Comparison of ENCODE assay signal across 25 cellular contexts in genomic region chr2:238946586-238947242, GRCh38.
DNase-seq lines count a peak whose midpoint lies in the region; ATAC-seq, FAIRE-seq and TF ChIP-seq lines count a peak whose summit lies in the region.
"Had no signal": no experiment of that assay in that cellular context is flagged by ENCODE, and none has a peak within 500 bp of the region (broad histone marks: within the 10 kb centered on the region; RNA-seq: fewer than 3 reads in every experiment).

No MANE protein-coding gene starts in this region.

- H3K36me3 ChIP-seq in BLaER1 treated with 17β-estradiol and CSF1 and Interleukin-3, amounts not matched to agents 10 nM and 100 nM, result no peaks in the 10 kb centered on the region
- H3K36me3 ChIP-seq in bronchial epithelial cell (ENCODE audit: control insufficient read depth, insufficient read depth, low read length) (no peaks in the 10 kb centered on the region), neuronal stem cell (replicated peaks in 1 of 2; ENCODE audit: control insufficient read depth in 2 of 2, insufficient read depth in 2 of 2, low read length in 2 of 2) (no peaks in the 10 kb centered on the region), lower lobe of right lung (no peaks in the 10 kb centered on the region), WERI-Rb-1 (no peaks in the 10 kb centered on the region)
- H3K36me3 ChIP-seq: Peyer's patch, thoracic aorta had no signal

- ATAC-seq in HG03280 (IDR thresholded peaks at IDR 0.05; ENCODE audit: unreplicated experiment) (no peak), lower lobe of right lung (no peak)

- no peaks in the 10 kb centered on the region for H3K79me1 ChIP-seq in neuronal stem cell (ENCODE audit: low read depth, low read length)

- peak overlapping the region; percentile 76 for H2AK5ac ChIP-seq in neuronal stem cell (ENCODE audit: low read depth, low read length)

- H4K20me1 ChIP-seq in BLaER1 treated with 17β-estradiol and CSF1 and Interleukin-3, amounts not matched to agents 10 nM and 100 nM, result peaks cover 0 to 34% (median 13%) of the 10 kb centered on the region in 11 experiments; a peak in 15 of 22 replicates

- H3K27me3 ChIP-seq in BLaER1 treated with 17β-estradiol and CSF1 and Interleukin-3, amounts not matched to agents 10 nM and 100 nM, result peaks cover 3 to 73% (median 29%) of the 10 kb centered on the region in 11 experiments; a peak in 15 of 22 replicates
- no peaks in the 10 kb centered on the region for H3K27me3 ChIP-seq in bronchial epithelial cell (ENCODE audit: control insufficient read depth, insufficient read depth, low read length)
- H3K27me3 ChIP-seq in neuronal stem cell (ENCODE audit: control insufficient read depth in 3 of 3, insufficient read depth in 3 of 3, low read depth in 1 of 3, low read length in 3 of 3), result peaks cover 0 to 5% (median 0%) of the 10 kb centered on the region in 3 experiments
- H3K27me3 ChIP-seq in lower lobe of right lung (ENCODE audit: low read depth), result no peaks in the 10 kb centered on the region
- peaks cover 88% of the 10 kb centered on the region for H3K27me3 ChIP-seq in WERI-Rb-1 (ENCODE audit: insufficient read depth, low read depth, severe bottlenecking)
- H3K27me3 ChIP-seq: Peyer's patch had no signal

- peak; percentile 13 for FAIRE-seq in bronchial epithelial cell (lab: Jason Lieb, UNC)

- H4K91ac ChIP-seq in neuronal stem cell (ENCODE audit: low read depth, low read length, poor library complexity), result no peak overlapping the region

- intact Hi-C loops in lower lobe of right lung (cut with DNase I), result no loop called here

- H3K9ac ChIP-seq in BLaER1 treated with 17β-estradiol and CSF1 and Interleukin-3, amounts not matched to agents 10 nM and 100 nM, result 0 out of 22 replicates have a peak overlapping the region, but pooled peaks of 1 of the 11 experiments have one; percentile 49
- no peak overlapping the region for H3K9ac ChIP-seq in neuronal stem cell (ENCODE audit: low read depth, low read length, poor library complexity)
- H3K9ac ChIP-seq: parathyroid adenoma had no signal

- no peak overlapping the region for H2AFZ ChIP-seq in neuronal stem cell (ENCODE audit: low read length)
- H2AFZ ChIP-seq: parathyroid adenoma had no signal

- H4K8ac ChIP-seq in neuronal stem cell (ENCODE audit: low read depth, low read length), result no peak overlapping the region

- no peak overlapping the region for H2BK15ac ChIP-seq in neuronal stem cell (ENCODE audit: low read length)

- H3K4ac ChIP-seq in neuronal stem cell (ENCODE audit: low read length), result no peak overlapping the region

- H3K4me3 ChIP-seq in BLaER1 treated with 17β-estradiol and CSF1 and Interleukin-3, amounts not matched to agents 10 nM and 100 nM, result peak overlapping the region in 2 of 10 experiments; percentile 29 to 38; a peak in 6 of 20 replicates
- H3K4me3 ChIP-seq in bronchial epithelial cell (ENCODE audit: low read depth, low read length) (no peak overlapping the region), neuronal stem cell (ENCODE audit: low read length in 2 of 2) (no peak overlapping the region), lower lobe of right lung (no peak overlapping the region), WERI-Rb-1 (ENCODE audit: low read depth, low read length) (no peak overlapping the region)
- H3K4me3 ChIP-seq: Peyer's patch, thoracic aorta had no signal

- H3K23ac ChIP-seq in neuronal stem cell (ENCODE audit: low read depth, low read length, poor library complexity), result no peak overlapping the region

- H3K14ac ChIP-seq in neuronal stem cell (ENCODE audit: low read length), result peak overlapping the region; percentile 31

- peaks cover 27 to 38% (median 32%) of the 10 kb centered on the region in 10 experiments for H3K4me1 ChIP-seq in BLaER1 treated with 17β-estradiol and CSF1 and Interleukin-3, amounts not matched to agents 10 nM and 100 nM
- peaks cover 0 to 1% of the 10 kb centered on the region in 2 donors for H3K4me1 ChIP-seq in neuronal stem cell (ENCODE audit: control insufficient read depth in 2 of 2, insufficient read depth in 1 of 2, low read depth in 1 of 2, low read length in 2 of 2)
- peaks cover 7% of the 10 kb centered on the region for H3K4me1 ChIP-seq in lower lobe of right lung
- H3K4me1 ChIP-seq: parathyroid adenoma, Peyer's patch had no signal

- TF ChIP-seq CTCF in bronchial epithelial cell (IDR thresholded peaks at IDR 0.05; ENCODE audit: insufficient read depth, low read length, severe bottlenecking) (no peak), lower lobe of right lung (IDR thresholded peaks at IDR 0.05) (no peak), WERI-Rb-1 (IDR thresholded peaks at IDR 0.05; ENCODE audit: low read depth, low read length) (no peak)

- no CpG with 5 or more reads among the region's 3 CpGs for WGBS in neuronal stem cell (ENCODE audit: extremely low coverage in 2 of 2, insufficient read length in 2 of 2, insufficient replicate concordance in 1 of 2), 2 donors

- no peak overlapping the region for H2BK5ac ChIP-seq in neuronal stem cell (ENCODE audit: low read length)

- H3K27ac ChIP-seq in BLaER1 treated with 17β-estradiol and CSF1 and Interleukin-3, amounts not matched to agents 10 nM and 100 nM, result peak overlapping the region in 2 of 11 experiments; percentile 42 to 70; a peak in 3 of 22 replicates
- no peak overlapping the region for H3K27ac ChIP-seq in neuronal stem cell (replicated peaks; ENCODE audit: low read length)
- no peak overlapping the region for H3K27ac ChIP-seq in lower lobe of right lung
- H3K27ac ChIP-seq in WERI-Rb-1, result no peak overlapping the region
- H3K27ac ChIP-seq: parathyroid adenoma, Peyer's patch, thoracic aorta had no signal

- DNase-seq in Daoy (ENCODE audit: low read depth), result peak; percentile 1
- no peak for DNase-seq in bronchial epithelial cell (ENCODE audit: low read depth)
- DNase-seq in neuronal stem cell (ENCODE audit: low spot score), result no peak
- no peak for DNase-seq in lower lobe of right lung
- DNase-seq in WERI-Rb-1, result no peak
- no peak for DNase-seq in HK-2 (ENCODE audit: unreplicated experiment)
- DNase-seq: activated CD4-positive, alpha-beta T cell treated with anti-CD3 and anti-CD28 coated beads, Interleukin-2, amount 50 U/mL, for 4 hours; activated naive CD4-positive, alpha-beta T cell treated with anti-CD3 and anti-CD28 coated beads, Interleukin-2, amount 10 ng/mL, durations not matched to agents 7 days and 5 days; amygdala; CD4-positive, CD25-positive, alpha-beta regulatory T cell; DND-41; effector CD8-positive, alpha-beta T cell; glutamatergic neuron; IMR-90; islet precursor cell; NCI-H1092 treated with DMSO at 0.1 percent for 48 hours; NCI-H187; NCI-H524; stimulated activated naive CD4-positive, alpha-beta T cell; T-helper 1 cell had no signal

- H3K4me2 ChIP-seq in BLaER1 treated with 17β-estradiol and CSF1 and Interleukin-3, amounts not matched to agents 10 nM and 100 nM, result peak overlapping the region; percentile 76 to 97 (median 93)
- no peak overlapping the region for H3K4me2 ChIP-seq in neuronal stem cell (ENCODE audit: insufficient read depth, low read length, poor library complexity, severe bottlenecking)

- no peak overlapping the region for H2BK120ac ChIP-seq in neuronal stem cell (ENCODE audit: low read depth, low read length)

- H2BK12ac ChIP-seq in neuronal stem cell (ENCODE audit: low read length), result peak overlapping the region; percentile 6

- H3K18ac ChIP-seq in neuronal stem cell (ENCODE audit: low read length), result peak overlapping the region; percentile 19

- H3K9me3 ChIP-seq in BLaER1 treated with 17β-estradiol and CSF1 and Interleukin-3, amounts not matched to agents 10 nM and 100 nM (replicated peaks in 1 of 11), result peaks cover 18 to 25% (median 22%) of the 10 kb centered on the region in 11 experiments
- no peaks in the 10 kb centered on the region for H3K9me3 ChIP-seq in neuronal stem cell (replicated peaks in 1 of 2; ENCODE audit: control insufficient read depth in 2 of 2, insufficient read depth in 1 of 2, low read depth in 1 of 2, low read length in 2 of 2)
- no peaks in the 10 kb centered on the region for H3K9me3 ChIP-seq in lower lobe of right lung
- H3K9me3 ChIP-seq in WERI-Rb-1 (ENCODE audit: severe bottlenecking), result no peaks in the 10 kb centered on the region
- H3K9me3 ChIP-seq: Peyer's patch, thoracic aorta had no signal
